In the genomic region with DNA sequence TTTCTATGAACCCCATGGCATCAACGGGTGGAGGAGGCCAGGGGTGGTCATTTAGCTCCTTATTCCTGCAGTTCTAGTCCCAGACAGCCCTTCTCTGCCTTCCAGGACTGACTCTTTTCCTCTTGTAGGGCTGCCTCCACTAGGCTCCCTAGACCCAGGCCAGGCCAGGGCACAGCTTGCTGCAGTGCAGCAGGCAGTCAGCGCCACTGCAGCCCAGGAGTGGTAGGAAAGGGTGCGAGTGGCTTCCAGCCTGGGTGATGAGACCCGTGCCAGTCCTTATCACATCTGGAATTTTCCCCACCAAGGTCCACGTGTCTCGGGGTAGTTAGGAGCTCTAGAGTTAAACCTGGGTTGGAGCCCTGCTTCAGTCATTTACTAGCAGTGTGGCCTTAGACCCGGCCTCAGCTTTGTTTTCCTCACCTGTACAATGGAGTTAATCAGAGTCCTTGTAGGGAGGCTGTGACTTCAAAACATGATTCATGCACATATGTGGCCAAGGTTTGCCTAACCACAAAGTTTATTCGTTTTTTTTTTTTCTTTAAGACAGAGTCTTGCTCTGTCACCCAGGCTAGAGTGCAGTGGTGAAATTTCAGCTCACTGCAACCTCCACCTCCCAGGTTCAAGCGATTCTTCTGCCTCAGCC, we compare ENCODE assay signal across 15 cellular contexts. TPM values are rescaled to one million over a fixed set of nuclear protein-coding genes. Genes with fewer than 3 reads are reported as not detected.
DNase-seq lines count a peak whose midpoint lies in the region; ATAC-seq and TF ChIP-seq lines count a peak whose summit lies in the region.
"Had no signal": no experiment of that assay in that cellular context is flagged by ENCODE, and none has a peak within 500 bp of the region (broad histone marks: within the 10 kb centered on the region; RNA-seq: fewer than 3 reads in every experiment).

No MANE protein-coding gene starts in this region.

- TF ChIP-seq CTCF in astrocyte of the cerebellum (IDR thresholded peaks at IDR 0.05; ENCODE audit: low read depth, low read length, missing control alignments), result no peak

- H3K36me3 ChIP-seq in MG63, result no peaks in the 10 kb centered on the region
- H3K36me3 ChIP-seq: cardiac muscle cell, esophagus muscularis mucosa, thyroid gland had no signal

- no peaks in the 10 kb centered on the region for H3K27me3 ChIP-seq in MG63
- H3K27me3 ChIP-seq: cardiac muscle cell, thyroid gland had no signal

- ATAC-seq in HG02970 (IDR thresholded peaks at IDR 0.05; ENCODE audit: low FRiP score, unreplicated experiment), result no peak
- ATAC-seq: T-helper 17 cell had no signal

- H3K4me3 ChIP-seq in MG63 (no peak overlapping the region), astrocyte of the cerebellum (ENCODE audit: low read depth, low read length) (no peak overlapping the region)
- H3K4me3 ChIP-seq: cardiac muscle cell, esophagus muscularis mucosa, thyroid gland had no signal

- DNase-seq in ELR (ENCODE audit: low read depth) (peak; percentile 88), MG63 (peak; percentile 28), astrocyte of the cerebellum (ENCODE audit: low read depth) (peak; percentile 18), kidney tubule cell (ENCODE audit: low spot score) (peak; percentile 79), NCI-H1105 (lab: John Stamatoyannopoulos, UW) (no peak), iPS-NIHi11 (ENCODE audit: low spot score) (no peak)
- DNase-seq: Kasumi-1, NCI-H2171, T-helper 17 cell, thyroid gland had no signal

- no peaks in the 10 kb centered on the region for H3K9me3 ChIP-seq in MG63
- H3K9me3 ChIP-seq: esophagus muscularis mucosa, thyroid gland had no signal

- in situ Hi-C loops in astrocyte of the cerebellum (cut with HindIII; ENCODE audit: low sequenced_read_pairs), result no loop called here

RNA-seq across cellular contexts. Expression of a gene that starts 4.6 kb away (rescaled TPM):
- total RNA-seq in MG63 (2014; rRNA removed; shearing (Covaris generic); ENCODE audit: low replicate concordance), result not detected in 2 replicates
- total RNA-seq: cardiac muscle cell, esophagus muscularis mucosa, kidney epithelial cell, skeletal muscle tissue had no signal

Comparison
In these comparisons a context has a peak if more than half of its experiments do, and no peak if none do; other contexts are left out.
1. DNase-seq: peak in ELR (single experiment), MG63 (single experiment), astrocyte of the cerebellum (single experiment) and kidney tubule cell (single experiment); none in NCI-H1105 (single experiment) and iPS-NIHi11 (single experiment).